ENCODE assay signal across 1 cellular context in genomic region chr1:234720709-234721436, GRCh38.
TF ChIP-seq lines count a peak whose summit lies in the region.

No MANE protein-coding gene starts in this region.

TF ChIP-seq in endothelial cell of umbilical vein, 7 proteins besides CTCF, POLR2A, EP300 and RAD21 (continued from another document):
- TF ChIP-seq EZH2 (IDR thresholded peaks at IDR 0.05; ENCODE audit: borderline replicate concordance, low read depth, low read length, severe bottlenecking) = no peak
- TF ChIP-seq POLR2AphosphoS5 (IDR thresholded peaks at IDR 0.05; ENCODE audit: insufficient read depth, low read depth, low read length) = no peak
- TF ChIP-seq MYC (IDR thresholded peaks at IDR 0.05; ENCODE audit: low read depth, low read length) = no peak
